In genomic region chr17:44326867-44327444, GRCh38 we compare ENCODE assay signal across 1 cellular context.
A peak's percentile ranks its signal among the peaks of the same experiment; 100 is the strongest.
TF ChIP-seq lines count a peak whose summit lies in the region.

No MANE protein-coding gene starts in this region.

TF ChIP-seq in HepG2, 621 proteins besides CTCF, POLR2A, EP300 and RAD21 (continued from another document and continues in another):
- peak; percentile 34; the same call in 1 of the 2 replicates for TF ChIP-seq MED1 (CRISPR knock-in tag; IDR thresholded peaks at IDR 0.05)
- TF ChIP-seq ZNF564 (CRISPR knock-in tag; IDR thresholded peaks at IDR 0.05): peak; percentile 29; the same call in 1 of the 2 replicates
- TF ChIP-seq ZNF318 (CRISPR knock-in tag; IDR thresholded peaks at IDR 0.05): no peak
- no peak for TF ChIP-seq NR2F2 (IDR thresholded peaks at IDR 0.05; ENCODE audit: borderline replicate concordance, low read depth)
- no peak for TF ChIP-seq SNRNP70 (IDR thresholded peaks at IDR 0.05; ENCODE audit: low read depth, low read length)
- no peak for TF ChIP-seq ZNF343 (CRISPR knock-in tag; IDR thresholded peaks at IDR 0.05)
- no peak for TF ChIP-seq SAFB2 (CRISPR knock-in tag; IDR thresholded peaks at IDR 0.05; ENCODE audit: borderline replicate concordance, low read depth)
- TF ChIP-seq PAX8 (CRISPR knock-in tag; IDR thresholded peaks at IDR 0.05; ENCODE audit: borderline replicate concordance): no peak
- peak; percentile 42; the same call in 1 of the 2 replicates for TF ChIP-seq ZMYM4 (CRISPR knock-in tag; IDR thresholded peaks at IDR 0.05)
- no peak for TF ChIP-seq ZXDC (CRISPR knock-in tag; IDR thresholded peaks at IDR 0.05)
- TF ChIP-seq XBP1 (CRISPR knock-in tag; IDR thresholded peaks at IDR 0.05): no peak
- TF ChIP-seq ARNT2 (CRISPR knock-in tag; IDR thresholded peaks at IDR 0.05; ENCODE audit: low read depth): peak; percentile 66; the same call in 1 of the 2 replicates
- TF ChIP-seq GZF1 (CRISPR knock-in tag; IDR thresholded peaks at IDR 0.05): no peak
- TF ChIP-seq ZNF407 (CRISPR knock-in tag; IDR thresholded peaks at IDR 0.05; ENCODE audit: not compliant biosample characterization): no peak
- no peak for TF ChIP-seq ZNF800 (CRISPR knock-in tag; IDR thresholded peaks at IDR 0.05)
- TF ChIP-seq HHEX (CRISPR knock-in tag; IDR thresholded peaks at IDR 0.05): no peak
- TF ChIP-seq ZNF121 (CRISPR knock-in tag; IDR thresholded peaks at IDR 0.05): no peak
- peak; percentile 75; the same call in 1 of the 2 replicates for TF ChIP-seq ZFY (CRISPR knock-in tag; IDR thresholded peaks at IDR 0.05)
- TF ChIP-seq DPF2 (CRISPR knock-in tag; IDR thresholded peaks at IDR 0.05; ENCODE audit: borderline replicate concordance, low read depth): no peak
- TF ChIP-seq SMAD1 (CRISPR knock-in tag; IDR thresholded peaks at IDR 0.05; ENCODE audit: borderline replicate concordance, low read depth): no peak; the same call in 1 of the 2 replicates
- no peak for TF ChIP-seq HNRNPUL1 (IDR thresholded peaks at IDR 0.05; ENCODE audit: low read depth, low read length)
- TF ChIP-seq PHF5A (CRISPR knock-in tag; IDR thresholded peaks at IDR 0.05; ENCODE audit: low read depth, unreplicated experiment): peak; percentile 73
- TF ChIP-seq ZNF788 (CRISPR knock-in tag; IDR thresholded peaks at IDR 0.05; ENCODE audit: borderline replicate concordance): peak; percentile 82
- no peak for TF ChIP-seq E2F5 (CRISPR knock-in tag; conservative IDR thresholded peaks at IDR 0.05)
- TF ChIP-seq FOXC1 (CRISPR knock-in tag; IDR thresholded peaks at IDR 0.05; ENCODE audit: borderline replicate concordance): 0 out of 2 replicates have a peak, but pooled peaks have one; percentile 22
- peak; percentile 91 for TF ChIP-seq SALL1 (CRISPR knock-in tag; IDR thresholded peaks at IDR 0.05)
- no peak for TF ChIP-seq FIP1L1 (IDR thresholded peaks at IDR 0.05; ENCODE audit: borderline replicate concordance, insufficient read depth, low read depth, low read length)
- no peak for TF ChIP-seq PAWR (CRISPR knock-in tag; IDR thresholded peaks at IDR 0.05; ENCODE audit: borderline replicate concordance)
- no peak for TF ChIP-seq PLRG1 (conservative IDR thresholded peaks at IDR 0.05)
- peak; percentile 76; the same call in 1 of the 2 replicates for TF ChIP-seq TFDP1 (CRISPR knock-in tag; IDR thresholded peaks at IDR 0.05; ENCODE audit: borderline replicate concordance)
- no peak for TF ChIP-seq ZFP36L1 (CRISPR knock-in tag; IDR thresholded peaks at IDR 0.05)
- no peak for TF ChIP-seq GABPA (IDR thresholded peaks at IDR 0.05; ENCODE audit: low read depth, low read length)
- TF ChIP-seq GABPA (CRISPR knock-in tag; IDR thresholded peaks at IDR 0.05; ENCODE audit: low read depth): peak; percentile 61
- TF ChIP-seq ZNF737 (CRISPR knock-in tag; IDR thresholded peaks at IDR 0.05; ENCODE audit: borderline replicate concordance): no peak
- TF ChIP-seq ZBTB20 (CRISPR knock-in tag; IDR thresholded peaks at IDR 0.05; ENCODE audit: borderline replicate concordance, low read depth): peak; percentile 37; the same call in 1 of the 2 replicates
- peak; percentile 82; the same call in 1 of the 2 replicates for TF ChIP-seq MXD3 (CRISPR knock-in tag; IDR thresholded peaks at IDR 0.05)
